Comparison of ENCODE assay signal across 30 cellular contexts in the genomic region with DNA sequence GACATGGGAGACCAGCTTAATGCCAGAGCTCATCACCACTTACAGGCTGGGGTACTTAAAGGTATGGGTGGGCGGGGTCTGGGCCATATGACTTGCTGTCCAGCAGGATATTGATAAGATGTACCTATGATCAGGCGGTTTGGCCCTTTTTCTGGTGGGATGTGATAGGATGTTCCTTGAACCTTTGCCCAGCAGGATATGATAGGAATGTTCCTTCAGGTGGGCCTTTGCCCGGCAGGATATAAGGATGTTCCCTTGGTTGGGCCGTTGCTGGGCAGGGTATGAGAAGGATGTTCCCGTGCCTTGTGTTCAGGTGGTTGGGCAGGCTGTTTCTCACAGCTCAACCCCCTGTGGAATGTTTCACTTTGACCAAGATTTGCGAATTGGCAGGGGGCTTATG.
"Had no signal": no experiment of that assay in that cellular context is flagged by ENCODE, and none has a peak within 500 bp of the region (broad histone marks: within the 10 kb centered on the region; RNA-seq: fewer than 3 reads in every experiment).

No MANE protein-coding gene starts in this region.

- H3K36me3 Mint-ChIP-seq: mesothelial cell of epicardium; naive B cell; natural killer cell; neural progenitor cell; stimulated activated effector memory CD8-positive, alpha-beta T cell treated with anti-CD3 and anti-CD28 coated beads, Interleukin-12 subunit alpha, Interleukin-12 subunit beta, amount 100 ng/mL, for 72 hours had no signal

- H3K36me3 ChIP-seq: left lung, lower lobe of right lung, neural progenitor cell, neutrophil, prostate gland, suprapubic skin, thoracic aorta, tibial artery, uterus had no signal

- ATAC-seq: left colon; left lung; lower lobe of right lung; natural killer cell; right cardiac atrium; sciatic nerve; stimulated activated effector memory CD8-positive, alpha-beta T cell treated with anti-CD3 and anti-CD28 coated beads, Interleukin-12 subunit alpha, Interleukin-12 subunit beta, amount 100 ng/mL, for 72 hours had no signal

- H3K4me1 Mint-ChIP-seq: mesothelial cell of epicardium; naive B cell; stimulated activated effector memory CD8-positive, alpha-beta T cell treated with anti-CD3 and anti-CD28 coated beads, Interleukin-12 subunit alpha, Interleukin-12 subunit beta, amount 100 ng/mL, for 72 hours had no signal

- H3K27me3 Mint-ChIP-seq: stimulated activated naive CD8-positive, alpha-beta T cell treated with anti-CD3 and anti-CD28 coated beads, Interleukin-15, Interleukin-2, amounts not matched to agents 100 ng/mL and 50 ng/mL, for 24 hours had no signal

- H3K27ac ChIP-seq: left lung, lower lobe of right lung, neural progenitor cell, neutrophil, parathyroid adenoma, prostate gland, suprapubic skin, thoracic aorta, tibial artery, uterus had no signal

- H3K27ac Mint-ChIP-seq: mesothelial cell of epicardium; naive B cell; natural killer cell; nephron progenitor cell; neural progenitor cell; stimulated activated effector memory CD8-positive, alpha-beta T cell treated with anti-CD3 and anti-CD28 coated beads, Interleukin-12 subunit alpha, Interleukin-12 subunit beta, amount 100 ng/mL, for 72 hours; stimulated activated naive CD8-positive, alpha-beta T cell treated with anti-CD3 and anti-CD28 coated beads, Interleukin-15, Interleukin-2, amounts not matched to agents 100 ng/mL and 50 ng/mL, for 24 hours had no signal

- H3K4me3 ChIP-seq: left lung, lower lobe of right lung, neural progenitor cell, prostate gland, skin epidermis, suprapubic skin, thoracic aorta, tibial artery, uterus had no signal

- H3K4me3 Mint-ChIP-seq: mesothelial cell of epicardium; naive B cell; natural killer cell; nephron progenitor cell; neural progenitor cell; stimulated activated effector memory CD8-positive, alpha-beta T cell treated with anti-CD3 and anti-CD28 coated beads, Interleukin-12 subunit alpha, Interleukin-12 subunit beta, amount 100 ng/mL, for 72 hours; stimulated activated naive CD8-positive, alpha-beta T cell treated with anti-CD3 and anti-CD28 coated beads, Interleukin-15, Interleukin-2, amounts not matched to agents 100 ng/mL and 50 ng/mL, for 24 hours had no signal

- FAIRE-seq: kidney had no signal

- H3K9me3 ChIP-seq: left lung, lower lobe of right lung, neutrophil, prostate gland, suprapubic skin, thoracic aorta, tibial artery, uterus had no signal

- H3K4me1 ChIP-seq: left lung, parathyroid adenoma, prostate gland, uterus had no signal

- DNase-seq: hippocampal formation; kidney; left colon; left lung; lower lobe of right lung; mesendoderm; naive B cell; natural killer cell; nephron progenitor cell; occipital lobe; retina; right cardiac atrium; stimulated activated CD4-positive, alpha-beta T cell treated with anti-CD3 and anti-CD28 coated beads, Interleukin-12 subunit alpha, Interleukin-12 subunit beta, amount 100 ng/mL, for 4 hours; stimulated activated CD4-positive, alpha-beta T cell treated with anti-CD3 and anti-CD28 coated beads, Interleukin-15, amount 100 ng/mL, for 24 hours; stimulated activated CD4-positive, alpha-beta T cell treated with anti-CD3 and anti-CD28 coated beads, Interleukin-4, amount 100 ng/mL, for 24 hours; stimulated activated naive CD4-positive, alpha-beta T cell; tibial artery; trophoblast cell; uterus had no signal

- H3K9ac ChIP-seq: neural progenitor cell, parathyroid adenoma had no signal

- H3K27me3 ChIP-seq: left lung, neural progenitor cell, neutrophil, suprapubic skin, tibial artery, uterus had no signal

- H3K9me3 Mint-ChIP-seq: mesothelial cell of epicardium; nephron progenitor cell; neural progenitor cell; stimulated activated effector memory CD8-positive, alpha-beta T cell treated with anti-CD3 and anti-CD28 coated beads, Interleukin-12 subunit alpha, Interleukin-12 subunit beta, amount 100 ng/mL, for 72 hours; stimulated activated naive CD8-positive, alpha-beta T cell treated with anti-CD3 and anti-CD28 coated beads, Interleukin-15, Interleukin-2, amounts not matched to agents 100 ng/mL and 50 ng/mL, for 24 hours had no signal
